18 cellular contexts compared by ENCODE assay signal in the genomic region with DNA sequence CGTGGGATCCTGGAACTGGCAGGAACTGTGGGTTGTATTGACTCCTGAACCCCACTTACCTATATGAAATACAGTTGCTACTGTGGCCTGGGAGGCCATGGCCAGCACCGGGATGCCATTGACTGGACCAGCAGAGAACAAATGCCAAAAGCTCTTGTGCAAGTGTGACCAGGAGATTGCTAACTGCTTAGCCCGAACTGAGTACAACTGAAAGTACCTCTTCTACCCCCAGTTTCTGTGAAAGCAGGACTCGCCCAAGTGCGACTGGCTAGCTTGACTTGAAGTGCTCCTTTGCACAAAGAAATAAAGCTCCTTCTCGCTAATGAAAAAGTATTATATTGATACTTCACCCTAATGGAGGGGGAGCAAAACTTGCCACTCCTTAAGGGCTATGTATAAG.
DNase-seq lines count a peak whose midpoint lies in the region; ATAC-seq, FAIRE-seq and TF ChIP-seq lines count a peak whose summit lies in the region.
"Had no signal": no experiment of that assay in that cellular context is flagged by ENCODE, and none has a peak within 500 bp of the region (broad histone marks: within the 10 kb centered on the region; RNA-seq: fewer than 3 reads in every experiment).

No MANE protein-coding gene starts in this region.

- peak; percentile 81 for ATAC-seq in GM19395 (IDR thresholded peaks at IDR 0.05; ENCODE audit: unreplicated experiment)
- peak; percentile 90 for ATAC-seq in HG02852 (IDR thresholded peaks at IDR 0.05; ENCODE audit: unreplicated experiment)
- peak; percentile 67 for ATAC-seq in HG03565 (IDR thresholded peaks at IDR 0.05; ENCODE audit: unreplicated experiment)
- ATAC-seq: effector memory CD8-positive, alpha-beta T cell; naive thymus-derived CD8-positive, alpha-beta T cell had no signal

- no peak overlapping the region for H3K4me3 ChIP-seq in foreskin fibroblast (ENCODE audit: low read depth in 1 of 2, low read length in 2 of 2)
- H3K4me3 ChIP-seq: lung, prostate gland had no signal

- no peak for TF ChIP-seq CTCF in foreskin fibroblast (IDR thresholded peaks at IDR 0.05; ENCODE audit: low read depth, low read length)

- peak; percentile 85 for FAIRE-seq in GM12892 (lab: Jason Lieb, UNC)

- DNase-seq in GM12892 (ENCODE audit: insufficient read length) (no peak), NCI-H446 (lab: John Stamatoyannopoulos, UW) (no peak), foreskin fibroblast (no peak), RPMI8226 (no peak)
- no peak for DNase-seq in stimulated activated CD8-positive, alpha-beta memory T cell treated with anti-CD3 and anti-CD28 coated beads, Interleukin-4, amount 100 ng/mL, for 48 hours
- DNase-seq: activated CD4-positive, CD25-positive, alpha-beta regulatory T cell; activated CD8-positive, alpha-beta memory T cell treated with anti-CD3 and anti-CD28 coated beads, Interleukin-2, amount 50 U/mL, for 4 hours; Caco-2; effector memory CD8-positive, alpha-beta T cell; HCEC 1CT; KG1; naive thymus-derived CD8-positive, alpha-beta T cell; NCI-H510A treated with DMSO at 0.1 percent for 48 hours had no signal

- TF ChIP-seq POLR2A in GM12892 (IDR thresholded peaks at IDR 0.05; ENCODE audit: low read depth, low read length) = no peak
